Comparison of ENCODE assay signal across 15 cellular contexts in the genomic region with DNA sequence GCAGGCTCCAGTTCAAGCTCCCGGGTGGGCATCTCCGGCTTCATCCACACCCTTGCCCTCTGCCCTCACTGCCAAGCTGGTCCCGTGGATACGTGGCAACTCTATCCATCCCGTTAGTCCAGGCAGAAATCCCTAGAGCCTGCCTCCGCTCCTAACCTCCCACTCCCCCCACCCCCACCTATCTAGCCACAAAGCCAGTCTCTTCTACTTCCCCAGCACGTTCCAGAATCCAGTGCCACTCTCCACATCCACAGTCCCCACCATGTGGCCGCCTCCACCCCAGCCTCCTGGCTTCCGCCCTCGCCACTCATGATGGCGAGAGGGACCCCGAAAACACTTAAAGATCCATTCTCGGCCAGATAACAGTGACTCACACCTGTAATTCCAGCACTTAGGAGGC.
"Had no signal": no experiment of that assay in that cellular context is flagged by ENCODE, and none has a peak within 500 bp of the region (broad histone marks: within the 10 kb centered on the region; RNA-seq: fewer than 3 reads in every experiment).

No MANE protein-coding gene starts in this region.

- DNase-seq: activated CD4-positive, alpha-beta T cell treated with anti-CD3 and anti-CD28 coated beads for 4 hours; activated effector memory CD4-positive, alpha-beta T cell treated with anti-CD3 and anti-CD28 coated beads, Interleukin-2, amount 50 U/mL, for 16 hours; activated T-cell treated with anti-CD3 and anti-CD28 coated beads, Interleukin-2, amount 50 U/mL, for 4 hours; erythroblast; left cardiac atrium; lower lobe of right lung; stimulated activated naive CD8-positive, alpha-beta T cell treated with anti-CD3 and anti-CD28 coated beads, Interleukin-15, Interleukin-2, amounts not matched to agents 100 U/mL and 50 U/mL, for 24 hours; T-cell; transverse colon had no signal

- H3K9me3 ChIP-seq: gastroesophageal sphincter, lower lobe of right lung, transverse colon had no signal

- H3K9me3 Mint-ChIP-seq: activated T-cell treated with anti-CD3 and anti-CD28 coated beads, Interleukin-2, amount 50 U/mL, for 4 hours; endodermal cell; mesothelial cell of epicardium; T-cell had no signal

- H3K27me3 ChIP-seq: gastroesophageal sphincter, transverse colon had no signal

- ATAC-seq: activated T-cell treated with anti-CD3 and anti-CD28 coated beads, Interleukin-2, amount 50 U/mL, for 4 hours; gastroesophageal sphincter; left cardiac atrium; lower lobe of right lung; stimulated activated naive CD8-positive, alpha-beta T cell treated with anti-CD3 and anti-CD28 coated beads, Interleukin-15, Interleukin-2, amounts not matched to agents 100 U/mL and 50 U/mL, for 24 hours; T-cell had no signal

- H3K27ac ChIP-seq: gastroesophageal sphincter, lower lobe of right lung, SK-N-MC, transverse colon, VCaP had no signal

- H3K4me3 ChIP-seq: gastroesophageal sphincter, lower lobe of right lung, SK-N-MC, transverse colon had no signal

- H3K27ac Mint-ChIP-seq: mesothelial cell of epicardium had no signal

- H3K27me3 Mint-ChIP-seq: activated naive CD8-positive, alpha-beta T cell; T-cell had no signal

- H3K4me3 Mint-ChIP-seq: activated naive CD8-positive, alpha-beta T cell; activated T-cell treated with anti-CD3 and anti-CD28 coated beads, Interleukin-2, amount 50 U/mL, for 4 hours; endodermal cell; mesothelial cell of epicardium; T-cell had no signal

- H3K4me1 Mint-ChIP-seq: endodermal cell had no signal
